Comparison of ENCODE assay signal across 23 cellular contexts in the genomic region with DNA sequence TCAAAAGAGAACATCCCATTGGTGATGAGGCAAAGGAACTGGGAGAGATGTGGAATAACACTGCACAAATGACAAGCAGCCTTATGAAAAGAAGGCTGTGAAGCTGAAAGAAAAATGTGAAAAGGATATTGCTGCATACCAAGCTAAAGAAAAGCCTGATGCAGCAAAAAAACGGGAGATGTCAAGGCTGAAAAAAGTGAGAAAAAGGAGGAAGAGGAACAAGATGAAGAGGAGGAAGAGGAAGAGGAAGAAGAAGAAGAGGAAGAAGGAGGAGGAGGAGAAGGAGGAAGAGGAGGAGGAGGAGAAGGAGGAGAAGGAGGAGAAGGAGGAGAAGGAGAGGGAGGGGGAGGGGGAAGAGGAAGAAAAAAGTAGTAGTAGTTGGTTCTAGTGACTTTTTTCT. TPM values are rescaled to one million over a fixed set of nuclear protein-coding genes. Genes with fewer than 3 reads are reported as not detected.
DNase-seq lines count a peak whose midpoint lies in the region; TF ChIP-seq lines count a peak whose summit lies in the region.
"Had no signal": no experiment of that assay in that cellular context is flagged by ENCODE, and none has a peak within 500 bp of the region (broad histone marks: within the 10 kb centered on the region; RNA-seq: fewer than 3 reads in every experiment).

No MANE protein-coding gene starts in this region.

- no peak overlapping the region for H3K4me3 Mint-ChIP-seq in progenitor cell of endocrine pancreas (ENCODE audit: low read depth)
- H3K4me3 Mint-ChIP-seq: CD4-positive, CD25-positive, alpha-beta regulatory T cell; CD8-positive, alpha-beta memory T cell; IgD-negative memory B cell had no signal

- no peaks in the 10 kb centered on the region for H3K9me3 Mint-ChIP-seq in progenitor cell of endocrine pancreas (ENCODE audit: low read depth)

- H3K27ac Mint-ChIP-seq in progenitor cell of endocrine pancreas: no peak overlapping the region
- H3K27ac Mint-ChIP-seq: CD8-positive, alpha-beta memory T cell had no signal

- no peaks in the 10 kb centered on the region for H3K4me1 ChIP-seq in HEK293 (ENCODE audit: control insufficient read depth, insufficient read depth, low read length)
- H3K4me1 ChIP-seq in MM.1S (ENCODE audit: low read length): no peaks in the 10 kb centered on the region
- H3K4me1 ChIP-seq in osteoblast (ENCODE audit: insufficient read depth, low read length): peaks cover 17% of the 10 kb centered on the region
- H3K4me1 ChIP-seq: BE2C, HAP-1 had no signal

- H3K27ac ChIP-seq in HEK293 (ENCODE audit: extremely low read depth, low read depth, low read length) (no peak overlapping the region), MM.1S (ENCODE audit: low read length) (no peak overlapping the region), osteoblast (ENCODE audit: low read depth, low read length) (no peak overlapping the region)
- H3K27ac ChIP-seq: HL-60 had no signal

- H3F3A ChIP-seq in MM.1S (ENCODE audit: insufficient read depth, low read length): no peaks in the 10 kb centered on the region

- H3K9me3 ChIP-seq in HEK293 (ENCODE audit: control insufficient read depth, insufficient read depth, low read depth, low read length) (no peaks in the 10 kb centered on the region), MM.1S (replicated peaks; ENCODE audit: insufficient read depth, low read length) (no peaks in the 10 kb centered on the region), osteoblast (ENCODE audit: low read depth, low read length) (no peaks in the 10 kb centered on the region)
- H3K9me3 ChIP-seq: BE2C, HAP-1 had no signal

- peak overlapping the region; percentile 43 for H2AFZ ChIP-seq in MM.1S (ENCODE audit: low read length)
- H2AFZ ChIP-seq in osteoblast (ENCODE audit: low read length): peak overlapping the region; percentile 44

- H3K4me3 ChIP-seq in HEK293 (ENCODE audit: low read depth, low read length) (no peak overlapping the region), MM.1S (ENCODE audit: low read length) (no peak overlapping the region), osteoblast (ENCODE audit: insufficient read depth, low read length) (no peak overlapping the region)
- H3K4me3 ChIP-seq: GM12878, HAP-1 had no signal

- H3K27me3 Mint-ChIP-seq in progenitor cell of endocrine pancreas: peaks cover 8% of the 10 kb centered on the region
- H3K27me3 Mint-ChIP-seq: CD4-positive, CD25-positive, alpha-beta regulatory T cell; IgD-negative memory B cell had no signal

- CTCF ChIA-PET in HEK293 (lab: Yijun Ruan, JAX): no interaction called here

- no peaks in the 10 kb centered on the region for H4K20me1 ChIP-seq in MM.1S (ENCODE audit: insufficient read depth, low read length)
- no peaks in the 10 kb centered on the region for H4K20me1 ChIP-seq in osteoblast (ENCODE audit: insufficient read depth, low read length)

- no peaks in the 10 kb centered on the region for H3K36me3 Mint-ChIP-seq in progenitor cell of endocrine pancreas (ENCODE audit: insufficient read depth)
- H3K36me3 Mint-ChIP-seq: CD4-positive, CD25-positive, alpha-beta regulatory T cell had no signal

- POLR2A ChIA-PET in HEK293 (lab: Yijun Ruan, JAX): no interaction called here

- H3K36me3 ChIP-seq in HEK293 (ENCODE audit: control insufficient read depth in 2 of 2, insufficient read depth in 1 of 2, low read length in 2 of 2): no peaks in the 10 kb centered on the region
- no peaks in the 10 kb centered on the region for H3K36me3 ChIP-seq in MM.1S (replicated peaks; ENCODE audit: insufficient read depth, low read length)
- no peaks in the 10 kb centered on the region for H3K36me3 ChIP-seq in osteoblast (ENCODE audit: insufficient read depth, low read length)
- H3K36me3 ChIP-seq: BE2C, HAP-1 had no signal

- H3K79me2 ChIP-seq in MM.1S (ENCODE audit: low read length) (no peaks in the 10 kb centered on the region), osteoblast (ENCODE audit: insufficient read depth, low read length) (no peaks in the 10 kb centered on the region)

- no peak overlapping the region for H3K4me2 ChIP-seq in MM.1S (ENCODE audit: low read depth, low read length)
- H3K4me2 ChIP-seq in osteoblast (ENCODE audit: insufficient read depth, low read length): no peak overlapping the region

- TF ChIP-seq CTCF in HEK293 (tag by site-specific recombination; IDR thresholded peaks at IDR 0.05) (no peak), MM.1S (IDR thresholded peaks at IDR 0.05; ENCODE audit: low read length) (no peak), osteoblast (IDR thresholded peaks at IDR 0.05; ENCODE audit: extremely low read depth, low read depth, low read length) (no peak), progenitor cell of endocrine pancreas (IDR thresholded peaks at IDR 0.05; ENCODE audit: unreplicated experiment) (no peak)

- H3K9ac ChIP-seq in MM.1S (ENCODE audit: low read length): no peak overlapping the region

- DNase-seq in SKM-1 treated with dmso at 0.1 percent for 144 hours (lab: John Stamatoyannopoulos, UW; ENCODE audit: unreplicated experiment) (peak; percentile 19), SKM-1 (lab: John Stamatoyannopoulos, UW; ENCODE audit: unreplicated experiment) (no peak), MM.1S (no peak), osteoblast (ENCODE audit: insufficient read length, low spot score, missing footprints) (no peak), NCI-H1417 (lab: John Stamatoyannopoulos, UW) (no peak), cerebellar cortex (ENCODE audit: low spot score) (no peak), progenitor cell of endocrine pancreas (ENCODE audit: low spot score, unreplicated experiment) (no peak)
- DNase-seq: 8988T; ACHN; BE2C; C1 segment of cervical spinal cord; CD4-positive, CD25-positive, alpha-beta regulatory T cell; CD8-positive, alpha-beta memory T cell; COR-L47; DMS 273 treated with DMSO at 0.1 percent for 48 hours; DMS53; DND-41; EL had no signal

- no peaks in the 10 kb centered on the region for H3K9me2 ChIP-seq in MM.1S (replicated peaks; ENCODE audit: insufficient read depth, low read length)

- H3K4me1 Mint-ChIP-seq in progenitor cell of endocrine pancreas (ENCODE audit: low read depth): no peaks in the 10 kb centered on the region
- H3K4me1 Mint-ChIP-seq: CD4-positive, CD25-positive, alpha-beta regulatory T cell; CD8-positive, alpha-beta memory T cell had no signal

- no peaks in the 10 kb centered on the region for H3K27me3 ChIP-seq in MM.1S (replicated peaks; ENCODE audit: insufficient read depth, low read length)
- no peaks in the 10 kb centered on the region for H3K27me3 ChIP-seq in osteoblast (ENCODE audit: insufficient read depth, low read length)
- H3K27me3 ChIP-seq: BE2C had no signal

TF ChIP-seq in HEK293, 187 proteins besides CTCF, POLR2A, EP300 and RAD21:
- TF ChIP-seq, protein P1, sequence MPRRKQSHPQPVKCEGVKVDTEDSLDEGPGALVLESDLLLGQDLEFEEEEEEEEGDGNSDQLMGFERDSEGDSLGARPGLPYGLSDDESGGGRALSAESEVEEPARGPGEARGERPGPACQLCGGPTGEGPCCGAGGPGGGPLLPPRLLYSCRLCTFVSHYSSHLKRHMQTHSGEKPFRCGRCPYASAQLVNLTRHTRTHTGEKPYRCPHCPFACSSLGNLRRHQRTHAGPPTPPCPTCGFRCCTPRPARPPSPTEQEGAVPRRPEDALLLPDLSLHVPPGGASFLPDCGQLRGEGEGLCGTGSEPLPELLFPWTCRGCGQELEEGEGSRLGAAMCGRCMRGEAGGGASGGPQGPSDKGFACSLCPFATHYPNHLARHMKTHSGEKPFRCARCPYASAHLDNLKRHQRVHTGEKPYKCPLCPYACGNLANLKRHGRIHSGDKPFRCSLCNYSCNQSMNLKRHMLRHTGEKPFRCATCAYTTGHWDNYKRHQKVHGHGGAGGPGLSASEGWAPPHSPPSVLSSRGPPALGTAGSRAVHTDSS (tag by site-specific recombination; IDR thresholded peaks at IDR 0.05): peak; percentile 65
- no peak for TF ChIP-seq ZNF544 (tag by site-specific recombination; IDR thresholded peaks at IDR 0.05)
TF ChIP-seq in HEK293: peak in this region for 1.

RNA-seq across cellular contexts. Expression of gene TEX9, which starts 41.8 kb away (rescaled TPM):
- total RNA-seq in osteoblast (11.2 and 12.7 TPM in 2 replicates), progenitor cell of endocrine pancreas (32.7 and 33.4 TPM in 2 replicates)
